ENCODE assay signal across 8 cellular contexts in genomic region chr9:41655047-41655573, GRCh38.
DNase-seq lines count a peak whose midpoint lies in the region; ATAC-seq, FAIRE-seq and TF ChIP-seq lines count a peak whose summit lies in the region.
"Not testable (repeated sequence)": the region's sequence is repeated elsewhere in the genome, so short reads cannot be mapped to it uniquely, and the experiment has no call there.

No MANE protein-coding gene starts in this region.

- DNase-seq in BE2C (peak; percentile 14), NCI-H2227 treated with DMSO at 0.1 percent for 48 hours (lab: John Stamatoyannopoulos, UW) (peak; percentile 0), choroid plexus epithelial cell (ENCODE audit: low read depth) (peak; percentile 61), Right ventricle myocardium inferior (ENCODE audit: missing footprints) (peak; percentile 40), left colon (peak; percentile 69 to 77), pancreas (peak in 5 of 6 donors; percentile 45 to 83 (median 63)), testis (peak; percentile 57)
- DNase-seq in activated CD8-positive, alpha-beta memory T cell treated with anti-CD3 and anti-CD28 coated beads, Interleukin-2, amount 50 U/mL, for 4 hours: peak; percentile 24

- intact Hi-C loops in Right ventricle myocardium inferior (cut with DNase I); left colon (cut with DNase I, micrococcal nuclease); pancreas (cut with DNase I); testis (cut with DNase I; ENCODE audit: low total_unique reads): not testable (repeated sequence)

- not testable (repeated sequence) for H3K27me3 ChIP-seq in BE2C, pancreas, testis

- ATAC-seq in Right ventricle myocardium inferior, left colon, pancreas: not testable (repeated sequence)

- not testable (repeated sequence) for H3K27ac ChIP-seq in pancreas, testis

- not testable (repeated sequence) for TF ChIP-seq CTCF in BE2C (IDR thresholded peaks at IDR 0.05; ENCODE audit: low read depth, low read length); choroid plexus epithelial cell (conservative IDR thresholded peaks at IDR 0.05; ENCODE audit: low read depth, low read length); pancreas (IDR thresholded peaks at IDR 0.05); testis (IDR thresholded peaks at IDR 0.05)

- H3K4me1 ChIP-seq in BE2C, pancreas, testis: not testable (repeated sequence)

- WGBS in pancreas, 2 donors: 5% methylated on average over 14 to 15 of the region's 35 CpGs
- 23% methylated on average over 18 to 21 of the region's 35 CpGs for WGBS in testis, 2 donors

- not testable (repeated sequence) for H3K4me3 ChIP-seq in BE2C (ENCODE audit: low read depth, low read length); choroid plexus epithelial cell (ENCODE audit: low read depth, low read length); testis
- peak overlapping the region in 2 of 4 donors; percentile 16 to 30 for H3K4me3 ChIP-seq in pancreas

- not testable (repeated sequence) for H3K9me3 ChIP-seq in BE2C, pancreas, testis

- not testable (repeated sequence) for FAIRE-seq in pancreas (lab: Jason Lieb, UNC)

- not testable (repeated sequence) for H3K36me3 ChIP-seq in BE2C; pancreas; testis (ENCODE audit: low read depth, missing control alignments)

- not testable (repeated sequence) for TF ChIP-seq POLR2A in testis (IDR thresholded peaks at IDR 0.05)

Comparison
In these comparisons a context has a peak if more than half of its experiments do, and no peak if none do; other contexts are left out.
1. DNase-seq: peak in every context shown above with its lines; median percentile 73 in left colon; 63 in pancreas; 61 in choroid plexus epithelial cell; 57 in testis; 40 in Right ventricle myocardium inferior; 24 in activated CD8-positive, alpha-beta memory T cell treated with anti-CD3 and anti-CD28 coated beads, Interleukin-2, amount 50 U/mL, for 4 hours; 14 in BE2C; 0 in NCI-H2227 treated with DMSO at 0.1 percent for 48 hours.